13 cellular contexts compared by ENCODE assay signal in the genomic region with DNA sequence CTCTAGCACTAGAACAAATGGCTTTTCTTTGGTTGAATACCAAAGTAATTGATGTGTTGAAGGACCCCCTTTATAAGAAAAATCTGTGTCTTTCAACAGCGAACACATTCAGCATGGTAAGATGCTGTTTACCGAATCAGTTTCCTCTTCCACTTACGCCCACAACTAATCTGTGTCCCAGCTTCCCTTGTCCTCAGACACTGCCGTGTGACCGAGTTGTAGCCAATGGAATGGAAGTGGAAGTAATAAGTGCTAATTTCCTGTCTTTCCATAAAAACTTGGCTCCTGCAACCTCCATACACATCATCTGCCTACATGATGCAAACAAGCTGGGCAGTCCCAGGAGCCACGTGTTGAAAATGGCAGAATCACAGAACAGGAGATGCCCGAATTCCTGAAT. TPM values are rescaled to one million over a fixed set of nuclear protein-coding genes. Genes with fewer than 3 reads are reported as not detected.
A peak's percentile ranks its signal among the peaks of the same experiment; 100 is the strongest.
DNase-seq lines count a peak whose midpoint lies in the region; ATAC-seq, FAIRE-seq and TF ChIP-seq lines count a peak whose summit lies in the region.
"Had no signal": no experiment of that assay in that cellular context is flagged by ENCODE, and none has a peak within 500 bp of the region (broad histone marks: within the 10 kb centered on the region; RNA-seq: fewer than 3 reads in every experiment).

No MANE protein-coding gene starts in this region.

- no peak for TF ChIP-seq EP300 in H1 (IDR thresholded peaks at IDR 0.05; ENCODE audit: borderline replicate concordance in 1 of 2, low read depth in 2 of 2, low read length in 2 of 2)

- no peak for TF ChIP-seq RAD21 in H1 (IDR thresholded peaks at IDR 0.05 in 1 of 2, conservative IDR thresholded peaks at IDR 0.05 in 1 of 2; ENCODE audit: low read depth in 2 of 2, low read length in 2 of 2)

- H4K8ac ChIP-seq in H1 (ENCODE audit: extremely low read depth, insufficient read depth, low read length): no peak overlapping the region

- no peak overlapping the region for H3K4ac ChIP-seq in H1 (replicated peaks; ENCODE audit: insufficient read length, low read depth, low read length)

- H3K79me2 ChIP-seq in GM23248 (ENCODE audit: insufficient read depth): no peaks in the 10 kb centered on the region
- no peaks in the 10 kb centered on the region for H3K79me2 ChIP-seq in H1 (ENCODE audit: control insufficient read depth in 1 of 2, insufficient read depth in 2 of 2, low read length in 2 of 2)
- H3K79me2 ChIP-seq in osteoblast (ENCODE audit: insufficient read depth, low read length): no peaks in the 10 kb centered on the region

- TF ChIP-seq CTCF in H1 (IDR thresholded peaks at IDR 0.05; ENCODE audit: control extremely low read depth in 1 of 3, insufficient read depth in 1 of 3, low read depth in 1 of 3, low read length in 3 of 3) (no peak), osteoblast (IDR thresholded peaks at IDR 0.05; ENCODE audit: extremely low read depth, low read depth, low read length) (no peak), kidney (IDR thresholded peaks at IDR 0.05; ENCODE audit: borderline replicate concordance, extremely low read depth, insufficient read depth) (no peak)

- peaks cover 38% of the 10 kb centered on the region; the same call in 1 of the 2 replicates for H3F3A ChIP-seq in GM23248 (ENCODE audit: insufficient read depth)

- no peak overlapping the region for H4K91ac ChIP-seq in H1 (replicated peaks; ENCODE audit: insufficient read length, low read length)

- no peak for ATAC-seq in activated CD4-positive, alpha-beta T cell treated with anti-CD3 and anti-CD28 coated beads for 36 hours

- H3K9me3 ChIP-seq in GM23248 (ENCODE audit: low read depth): no peaks in the 10 kb centered on the region
- H3K9me3 ChIP-seq in H1 (ENCODE audit: insufficient read depth in 2 of 2, low read depth in 1 of 2, low read length in 1 of 2): no peaks in the 10 kb centered on the region
- no peaks in the 10 kb centered on the region for H3K9me3 ChIP-seq in osteoblast (ENCODE audit: low read depth, low read length)
- no peaks in the 10 kb centered on the region for H3K9me3 ChIP-seq in kidney (ENCODE audit: control insufficient read depth in 1 of 2, low read length in 2 of 2)

- no peak overlapping the region for H3K14ac ChIP-seq in H1 (ENCODE audit: insufficient read length)

- DNase-seq in GM23248 (peak; percentile 87), H1 (ENCODE audit: low read depth in 1 of 2, low spot score in 2 of 2) (no peak), osteoblast (ENCODE audit: insufficient read length, low spot score, missing footprints) (peak; percentile 54), HPDE6-E6E7 (ENCODE audit: extremely low spot score) (no peak), kidney (no peak)
- no peak for DNase-seq in activated CD4-positive, alpha-beta T cell treated with anti-CD3 and anti-CD28 coated beads for 36 hours
- DNase-seq: COR-L47; hippocampal formation; NCI-H1417; stimulated activated CD8-positive, alpha-beta memory T cell treated with anti-CD3 and anti-CD28 coated beads, Interleukin-4, amount 100 ng/mL, for 48 hours had no signal

- FAIRE-seq in H1 (lab: Jason Lieb, UNC) (no peak), kidney (lab: Jason Lieb, UNC) (no peak)

- POLR2A ChIA-PET in H1 (lab: Charles Lee; ENCODE audit: partially characterized antibody): interaction anchor here (0.7 to 1.5 kb wide), 3 partner anchors 10 to 33 kb away, joined by 3 to 4 read pairs (median 3); a partner anchor contains a TSS
- POLR2A ChIA-PET in activated CD4-positive, alpha-beta T cell treated with anti-CD3 and anti-CD28 coated beads for 36 hours (lab: Charles Lee): no interaction called here

- in situ Hi-C loops in GM23248 (cut with MboI): no loop called here

- H3K27me3 ChIP-seq in GM23248 (replicated peaks; ENCODE audit: insufficient read depth) (no peaks in the 10 kb centered on the region), H1 (replicated peaks in 1 of 4; ENCODE audit: control insufficient read depth in 3 of 4, extremely low read depth in 1 of 4, insufficient read depth in 3 of 4, low read length in 3 of 4) (no peaks in the 10 kb centered on the region), osteoblast (ENCODE audit: insufficient read depth, low read length) (no peaks in the 10 kb centered on the region)
- H3K27me3 ChIP-seq: cardiac muscle cell had no signal

- no peak for TF ChIP-seq POLR2A in H1 (IDR thresholded peaks at IDR 0.05; ENCODE audit: control extremely low read depth in 1 of 2, low read depth in 2 of 2, low read length in 2 of 2)

- H3K36me3 Mint-ChIP-seq in activated CD4-positive, alpha-beta T cell treated with anti-CD3 and anti-CD28 coated beads for 36 hours (ENCODE audit: low read depth): peaks cover 1% of the 10 kb centered on the region

- no peak overlapping the region for H3K56ac ChIP-seq in H1 (replicated peaks; ENCODE audit: insufficient read length, low read depth, low read length)

- H3K36me3 ChIP-seq in GM23248 (ENCODE audit: low read depth) (0 out of 2 replicates have a peak, but pooled peaks cover 4% of the 10 kb centered on the region), H1 (ENCODE audit: control insufficient read depth in 2 of 4, insufficient read depth in 4 of 4, low read length in 3 of 4) (no peaks in the 10 kb centered on the region), osteoblast (ENCODE audit: insufficient read depth, low read length) (peaks cover 13% of the 10 kb centered on the region), kidney (ENCODE audit: control insufficient read depth in 1 of 2, insufficient read depth in 2 of 2, low read length in 2 of 2) (peaks cover 0 to 2% of the 10 kb centered on the region in 2 donors)
- H3K36me3 ChIP-seq: cardiac muscle cell had no signal

- H3K27ac ChIP-seq in GM23248 (peak overlapping the region; percentile 34), H1 (ENCODE audit: low read depth, low read length) (no peak overlapping the region), osteoblast (ENCODE audit: low read depth, low read length) (no peak overlapping the region), kidney (ENCODE audit: low read depth in 2 of 2, low read length in 2 of 2) (peak overlapping the region in 1 of 2 donors; percentile 48)
- H3K27ac ChIP-seq: cardiac muscle cell had no signal

- no peaks in the 10 kb centered on the region for H3K9me3 Mint-ChIP-seq in activated CD4-positive, alpha-beta T cell treated with anti-CD3 and anti-CD28 coated beads for 36 hours (ENCODE audit: low read depth)
- H3K9me3 Mint-ChIP-seq: activated T-helper 1 cell treated with anti-CD3 and anti-CD28 coated beads, Interleukin-12 subunit alpha, Interleukin-12 subunit beta, Interleukin-2, Interleukin-4 antibody, amounts not matched to agents 30 ng/mL and 10 ng/mL and 1 ng/mL, durations not matched to agents 14 hours and 24 hours and 36 hours had no signal

- H3K4me1 ChIP-seq in GM23248 (ENCODE audit: insufficient read depth) (peaks cover 17% of the 10 kb centered on the region), H1 (replicated peaks in 1 of 4; ENCODE audit: control insufficient read depth in 3 of 4, insufficient read depth in 4 of 4, low read length in 3 of 4) (no peaks in the 10 kb centered on the region; a peak in 1 of 7 replicates), osteoblast (ENCODE audit: insufficient read depth, low read length) (peaks cover 12% of the 10 kb centered on the region), kidney (ENCODE audit: control insufficient read depth in 1 of 2, insufficient read depth in 1 of 2, low read depth in 1 of 2, low read length in 2 of 2) (peaks cover 0 to 3% of the 10 kb centered on the region in 2 donors)

- H2AK5ac ChIP-seq in H1 (ENCODE audit: low read depth, low read length): no peak overlapping the region

- no peak overlapping the region for H3K4me3 Mint-ChIP-seq in activated CD4-positive, alpha-beta T cell treated with anti-CD3 and anti-CD28 coated beads for 36 hours
- H3K4me3 Mint-ChIP-seq: activated T-helper 1 cell treated with anti-CD3 and anti-CD28 coated beads, Interleukin-12 subunit alpha, Interleukin-12 subunit beta, Interleukin-2, Interleukin-4 antibody, amounts not matched to agents 30 ng/mL and 10 ng/mL and 1 ng/mL, durations not matched to agents 14 hours and 24 hours and 36 hours had no signal

- WGBS in GM23248 (ENCODE audit: low coverage in 1 of 2, low lambda C conversion rate in 2 of 2, missing lambda C conversion rate in 2 of 2), 2 experiments: 7 to 9% methylated on average over 7 of the region's 7 CpGs
- WGBS in H1 (ENCODE audit: extremely low coverage in 1 of 2, insufficient coverage in 1 of 2, insufficient read length in 1 of 2, insufficient replicate concordance in 2 of 2, low coverage in 1 of 2, low lambda C conversion rate in 2 of 2, missing lambda C conversion rate in 1 of 2), 2 experiments: 92% methylated on average over 7 of the region's 7 CpGs; no CpG with 5 or more reads in 1 of the 2 experiments

- H3K9ac ChIP-seq in GM23248: peak overlapping the region; percentile 11; the same call in 1 of the 2 replicates
- H3K9ac ChIP-seq in H1 (replicated peaks in 1 of 4; ENCODE audit: extremely low read depth in 1 of 4, low read depth in 3 of 4, low read length in 3 of 4): no peak overlapping the region
- H3K9ac ChIP-seq in kidney (ENCODE audit: low read length in 2 of 2): no peak overlapping the region

- H3K79me1 ChIP-seq in H1 (ENCODE audit: low read depth, low read length): no peaks in the 10 kb centered on the region

- no peak overlapping the region for H2BK12ac ChIP-seq in H1 (ENCODE audit: low read depth, low read length)

- H3K4me2 ChIP-seq in GM23248 (ENCODE audit: unreplicated experiment): peak overlapping the region; percentile 18
- no peak overlapping the region for H3K4me2 ChIP-seq in H1 (ENCODE audit: insufficient read depth in 1 of 2, low read depth in 2 of 2, low read length in 2 of 2)
- no peak overlapping the region for H3K4me2 ChIP-seq in osteoblast (ENCODE audit: insufficient read depth, low read length)

- H3K4me3 ChIP-seq in GM23248 (no peak overlapping the region), H1 (ENCODE audit: extremely low read depth in 1 of 4, insufficient read depth in 2 of 4, low read depth in 3 of 4, low read length in 4 of 4) (no peak overlapping the region), osteoblast (ENCODE audit: insufficient read depth, low read length) (no peak overlapping the region), kidney (ENCODE audit: low read length in 2 of 2) (no peak overlapping the region)
- H3K4me3 ChIP-seq: cardiac muscle cell, skin epidermis had no signal

- H2BK20ac ChIP-seq in H1 (ENCODE audit: low read length): no peak overlapping the region

- H2AFZ ChIP-seq in GM23248: peak overlapping the region; percentile 9; the same call in 1 of the 2 replicates
- H2AFZ ChIP-seq in H1 (ENCODE audit: low read length): peak overlapping the region; percentile 76; the same call in 1 of the 2 replicates
- no peak overlapping the region for H2AFZ ChIP-seq in osteoblast (ENCODE audit: low read length)

- intact Hi-C loops in kidney (cut with DNase I): no loop called here
- intact Hi-C loops in activated CD4-positive, alpha-beta T cell treated with anti-CD3 and anti-CD28 coated beads for 36 hours (cut with DNase I, micrococcal nuclease): no loop called here

- no peak overlapping the region for H2BK120ac ChIP-seq in H1 (replicated peaks; ENCODE audit: low read depth, low read length)

- no peak overlapping the region for H2BK5ac ChIP-seq in H1 (ENCODE audit: low read depth, low read length)

- CTCF ChIA-PET in H1 (lab: Charles Lee; ENCODE audit: partially characterized antibody): interaction anchor here (0.6 to 15.0 kb wide), 5 partner anchors 12 to 180 kb away, joined by 3 to 212 read pairs (median 3); a partner anchor contains a TSS
- CTCF ChIA-PET in activated CD4-positive, alpha-beta T cell treated with anti-CD3 and anti-CD28 coated beads for 36 hours (lab: Charles Lee): interaction anchor here (0.6 to 1.3 kb wide), 3 partner anchors 9 to 153 kb away, joined by 3 to 4 read pairs (median 3); no protein-coding TSS in a partner anchor

- H3K23me2 ChIP-seq in H1 (ENCODE audit: low read depth, low read length): no peaks in the 10 kb centered on the region

- no peaks in the 10 kb centered on the region for H3K27me3 Mint-ChIP-seq in activated CD4-positive, alpha-beta T cell treated with anti-CD3 and anti-CD28 coated beads for 36 hours

- no peak overlapping the region for H4K5ac ChIP-seq in H1 (ENCODE audit: insufficient read length, low read depth, low read length)

- no peak overlapping the region for H3K23ac ChIP-seq in H1 (ENCODE audit: insufficient read length)

- no peak overlapping the region for H2BK15ac ChIP-seq in H1 (ENCODE audit: low read length)

- H3K4me1 Mint-ChIP-seq in activated CD4-positive, alpha-beta T cell treated with anti-CD3 and anti-CD28 coated beads for 36 hours: peaks cover 4% of the 10 kb centered on the region

- H3K18ac ChIP-seq in H1 (ENCODE audit: extremely low read depth, low read length): no peak overlapping the region

- no peaks in the 10 kb centered on the region for H4K20me1 ChIP-seq in GM23248 (ENCODE audit: insufficient read depth)
- H4K20me1 ChIP-seq in H1 (replicated peaks in 1 of 2; ENCODE audit: control insufficient read depth in 1 of 2, insufficient read depth in 2 of 2, low read length in 2 of 2): no peaks in the 10 kb centered on the region
- H4K20me1 ChIP-seq in osteoblast (ENCODE audit: insufficient read depth, low read length): peaks cover 2% of the 10 kb centered on the region

- no peak overlapping the region for H3K27ac Mint-ChIP-seq in activated CD4-positive, alpha-beta T cell treated with anti-CD3 and anti-CD28 coated beads for 36 hours
- H3K27ac Mint-ChIP-seq: activated T-helper 1 cell treated with anti-CD3 and anti-CD28 coated beads, Interleukin-12 subunit alpha, Interleukin-12 subunit beta, Interleukin-2, Interleukin-4 antibody, amounts not matched to agents 30 ng/mL and 10 ng/mL and 1 ng/mL, durations not matched to agents 14 hours and 24 hours and 36 hours had no signal

- H3K9me2 ChIP-seq in GM23248 (ENCODE audit: insufficient read depth): no peaks in the 10 kb centered on the region

RNA-seq across cellular contexts. Expression of a gene that starts 10.4 kb away (rescaled TPM):
- 161 and 181 TPM in 2 replicates for total RNA-seq in GM23248 (2014; rRNA removed; shearing (Covaris generic))
- polyA plus RNA-seq in GM23248 (2016; fragmentation: Nextera tagmentation; extraction: Ambion mirVana) (126 and 128 TPM in 2 replicates), H1 (2011; rRNA removed) (140 and 190 TPM in 2 replicates), kidney (ENCODE audit: insufficient read depth, low read depth, low replicate concordance) (148 TPM)
- 69.2 and 70.9 TPM in 2 replicates for total RNA-seq in H1 (2021; fragmentation: NEBNext Ultra II Directional; extraction: Animal tissue kit (Norgen Biotek cat#: 25700))
- 121 TPM for polyA plus RNA-seq in H1 (2011; cell fraction: cytosol; rRNA removed)
- polyA plus RNA-seq in H1 (2011; cell fraction: nucleus; rRNA removed): 112 TPM
- 68.6 to 81.2 TPM (median 78.1 TPM) in 4 replicates for polyA plus RNA-seq in H1 (2012, experiment 1 of 2)
- polyA plus RNA-seq in H1 (2012, experiment 2 of 2): 94.9 TPM
- polyA plus RNA-seq in H1 (2013, experiment 1 of 2): 63.4 TPM
- 67.9 TPM for polyA plus RNA-seq in H1 (2013, experiment 2 of 2)
- polyA minus RNA-seq in H1 (2011; rRNA and poly(A)+ RNA removed): 50.1 and 60.7 TPM in 2 replicates
- polyA minus RNA-seq in H1 (2011; cell fraction: cytosol; rRNA and poly(A)+ RNA removed): 63.3 TPM
- polyA minus RNA-seq in H1 (2011; cell fraction: nucleus; rRNA and poly(A)+ RNA removed): 28.2 TPM
- total RNA-seq in osteoblast (105 and 107 TPM in 2 replicates), kidney (85.9 TPM)
- 10 to 100 TPM; 35.1 to 50.0 TPM for total RNA-seq in activated CD4-positive, alpha-beta T cell treated with anti-CD3 and anti-CD28 coated beads for 36 hours

RNA-seq across cellular contexts. Expression of a gene that starts 32.4 kb away (rescaled TPM):
- 272 and 296 TPM in 2 replicates for total RNA-seq in GM23248 (2014; rRNA removed; shearing (Covaris generic))
- polyA plus RNA-seq in GM23248 (2016; fragmentation: Nextera tagmentation; extraction: Ambion mirVana): 230 and 235 TPM in 2 replicates
- 1.9 and 2.9 TPM in 2 replicates for total RNA-seq in H1 (2021; fragmentation: NEBNext Ultra II Directional; extraction: Animal tissue kit (Norgen Biotek cat#: 25700))
- polyA plus RNA-seq in H1 (2011; rRNA removed): 1.9 and 4.3 TPM in 2 replicates
- polyA plus RNA-seq in H1 (2011; cell fraction: cytosol; rRNA removed): 4.8 TPM
- 18.5 TPM for polyA plus RNA-seq in H1 (2011; cell fraction: nucleus; rRNA removed)
- polyA plus RNA-seq in H1 (2012, experiment 1 of 2): 2.4 to 5.6 TPM (median 3.9 TPM) in 4 replicates
- 1.9 TPM for polyA plus RNA-seq in H1 (2012, experiment 2 of 2)
- polyA plus RNA-seq in H1 (2013, experiment 1 of 2): 1.4 TPM
- polyA plus RNA-seq in H1 (2013, experiment 2 of 2): 1.6 TPM
- 6.9 and 15.2 TPM in 2 replicates for polyA minus RNA-seq in H1 (2011; rRNA and poly(A)+ RNA removed)
- polyA minus RNA-seq in H1 (2011; cell fraction: cytosol; rRNA and poly(A)+ RNA removed): 4.5 TPM
- polyA minus RNA-seq in H1 (2011; cell fraction: nucleus; rRNA and poly(A)+ RNA removed): 3.7 TPM
- 273 and 274 TPM in 2 replicates for total RNA-seq in osteoblast
- total RNA-seq in kidney: 271 TPM
- polyA plus RNA-seq in kidney (ENCODE audit: insufficient read depth, low read depth, low replicate concordance): 123 TPM
- total RNA-seq in activated CD4-positive, alpha-beta T cell treated with anti-CD3 and anti-CD28 coated beads for 36 hours: 100 to 1,000 TPM in 1 of 2 experiments, 10 to 100 TPM in 1; 86.2 to 101 TPM

RNA-seq across cellular contexts. Expression of a gene that starts 36.7 kb away (rescaled TPM):
- 23.6 and 30.6 TPM in 2 replicates for total RNA-seq in GM23248 (2014; rRNA removed; shearing (Covaris generic))
- polyA plus RNA-seq in GM23248 (2016; fragmentation: Nextera tagmentation; extraction: Ambion mirVana) (17.5 and 19.3 TPM in 2 replicates), H1 (2011; rRNA removed) (35.4 and 53.5 TPM in 2 replicates), kidney (ENCODE audit: insufficient read depth, low read depth, low replicate concordance) (30.0 TPM)
- total RNA-seq in H1 (2021; fragmentation: NEBNext Ultra II Directional; extraction: Animal tissue kit (Norgen Biotek cat#: 25700)): 56.4 and 56.6 TPM in 2 replicates
- 61.5 TPM for polyA plus RNA-seq in H1 (2011; cell fraction: cytosol; rRNA removed)
- 143 TPM for polyA plus RNA-seq in H1 (2011; cell fraction: nucleus; rRNA removed)
- polyA plus RNA-seq in H1 (2012, experiment 1 of 2): 53.2 to 67.0 TPM (median 62.3 TPM) in 4 replicates
- polyA plus RNA-seq in H1 (2012, experiment 2 of 2): 60.2 TPM
- 43.2 TPM for polyA plus RNA-seq in H1 (2013, experiment 1 of 2)
- polyA plus RNA-seq in H1 (2013, experiment 2 of 2): 44.5 TPM
- 5.8 and 8.3 TPM in 2 replicates for polyA minus RNA-seq in H1 (2011; rRNA and poly(A)+ RNA removed)
- 19.6 TPM for polyA minus RNA-seq in H1 (2011; cell fraction: cytosol; rRNA and poly(A)+ RNA removed)
- 30.1 TPM for polyA minus RNA-seq in H1 (2011; cell fraction: nucleus; rRNA and poly(A)+ RNA removed)
- total RNA-seq in osteoblast (16.8 and 19.9 TPM in 2 replicates), kidney (23.5 TPM)
- 10 to 100 TPM; 20.6 to 25.6 TPM for total RNA-seq in activated CD4-positive, alpha-beta T cell treated with anti-CD3 and anti-CD28 coated beads for 36 hours

RNA-seq across cellular contexts. Expression of a gene that starts 40.7 kb away (rescaled TPM):
- total RNA-seq in GM23248 (2014; rRNA removed; shearing (Covaris generic)): 0.43 and 4.0 TPM in 2 replicates
- 1.3 and 2.1 TPM in 2 replicates for polyA plus RNA-seq in GM23248 (2016; fragmentation: Nextera tagmentation; extraction: Ambion mirVana)
- total RNA-seq in H1 (2021; fragmentation: NEBNext Ultra II Directional; extraction: Animal tissue kit (Norgen Biotek cat#: 25700)): 12.8 and 16.6 TPM in 2 replicates
- polyA plus RNA-seq in H1 (2011; rRNA removed): 32.6 and 49.7 TPM in 2 replicates
- polyA plus RNA-seq in H1 (2011; cell fraction: cytosol; rRNA removed): 36.1 TPM
- polyA plus RNA-seq in H1 (2011; cell fraction: nucleus; rRNA removed): 233 TPM
- polyA plus RNA-seq in H1 (2012, experiment 1 of 2): 25.4 to 32.2 TPM (median 26.8 TPM) in 4 replicates
- 12.5 TPM for polyA plus RNA-seq in H1 (2012, experiment 2 of 2)
- polyA plus RNA-seq in H1 (2013, experiment 1 of 2): 16.5 TPM
- polyA plus RNA-seq in H1 (2013, experiment 2 of 2): 13.8 TPM
- polyA minus RNA-seq in H1 (2011; rRNA and poly(A)+ RNA removed): 4.5 and 8.5 TPM in 2 replicates
- 5.9 TPM for polyA minus RNA-seq in H1 (2011; cell fraction: cytosol; rRNA and poly(A)+ RNA removed)
- polyA minus RNA-seq in H1 (2011; cell fraction: nucleus; rRNA and poly(A)+ RNA removed): 29.9 TPM
- 1.4 and 4.1 TPM in 2 replicates for total RNA-seq in osteoblast
- 1.9 TPM for total RNA-seq in kidney
- 0.88 TPM for polyA plus RNA-seq in kidney (ENCODE audit: insufficient read depth, low read depth, low replicate concordance)
- total RNA-seq in activated CD4-positive, alpha-beta T cell treated with anti-CD3 and anti-CD28 coated beads for 36 hours: under 1 TPM; 0.64 to 0.93 TPM

RNA-seq across cellular contexts. Expression of a gene that starts 46.3 kb away (rescaled TPM):
- total RNA-seq in GM23248 (2014; rRNA removed; shearing (Covaris generic)): 169 and 215 TPM in 2 replicates
- polyA plus RNA-seq in GM23248 (2016; fragmentation: Nextera tagmentation; extraction: Ambion mirVana) (74.5 and 76.8 TPM in 2 replicates), H1 (2011; rRNA removed) (219 and 357 TPM in 2 replicates), kidney (ENCODE audit: insufficient read depth, low read depth, low replicate concordance) (85.5 TPM)
- 376 and 380 TPM in 2 replicates for total RNA-seq in H1 (2021; fragmentation: NEBNext Ultra II Directional; extraction: Animal tissue kit (Norgen Biotek cat#: 25700))
- polyA plus RNA-seq in H1 (2011; cell fraction: cytosol; rRNA removed): 226 TPM
- 465 TPM for polyA plus RNA-seq in H1 (2011; cell fraction: nucleus; rRNA removed)
- 359 to 553 TPM (median 440 TPM) in 4 replicates for polyA plus RNA-seq in H1 (2012, experiment 1 of 2)
- 327 TPM for polyA plus RNA-seq in H1 (2012, experiment 2 of 2)
- polyA plus RNA-seq in H1 (2013, experiment 1 of 2): 126 TPM
- 116 TPM for polyA plus RNA-seq in H1 (2013, experiment 2 of 2)
- 294 and 426 TPM in 2 replicates for polyA minus RNA-seq in H1 (2011; rRNA and poly(A)+ RNA removed)
- polyA minus RNA-seq in H1 (2011; cell fraction: cytosol; rRNA and poly(A)+ RNA removed): 315 TPM
- polyA minus RNA-seq in H1 (2011; cell fraction: nucleus; rRNA and poly(A)+ RNA removed): 159 TPM
- total RNA-seq in osteoblast (221 and 267 TPM in 2 replicates), kidney (137 TPM)
- 100 to 1,000 TPM; 306 to 387 TPM for total RNA-seq in activated CD4-positive, alpha-beta T cell treated with anti-CD3 and anti-CD28 coated beads for 36 hours

Comparison
In these comparisons a context has a peak if more than half of its experiments do, and no peak if none do; other contexts are left out.
1. DNase-seq: peak in GM23248 (single experiment) and osteoblast (single experiment); none in H1 (0 of 2), HPDE6-E6E7 (single experiment), kidney (single experiment) and activated CD4-positive, alpha-beta T cell treated with anti-CD3 and anti-CD28 coated beads for 36 hours (single experiment).
2. RNA of a gene that starts 32.4 kb away (total RNA-seq): 273 to 274 TPM in osteoblast, 272 to 296 TPM in GM23248, 271 TPM in kidney (single experiment) and 86.2 to 101 TPM in activated CD4-positive, alpha-beta T cell treated with anti-CD3 and anti-CD28 coated beads for 36 hours; 1.9 to 2.9 TPM in H1; every median in the first group is over 10 times any median in the second.